In genomic region chr17:34377078-34377823, GRCh38 we compare ENCODE assay signal across 17 cellular contexts. TPM values are rescaled to one million over a fixed set of nuclear protein-coding genes. Genes with fewer than 3 reads are reported as not detected.
DNase-seq lines count a peak whose midpoint lies in the region; ATAC-seq lines count a peak whose summit lies in the region.
"Had no signal": no experiment of that assay in that cellular context is flagged by ENCODE, and none has a peak within 500 bp of the region (broad histone marks: within the 10 kb centered on the region; RNA-seq: fewer than 3 reads in every experiment).

No MANE protein-coding gene starts in this region.

- H2BK5ac ChIP-seq in mesendoderm (ENCODE audit: low read length): no peak overlapping the region

- no peaks in the 10 kb centered on the region for H3K4me1 ChIP-seq in mesendoderm (ENCODE audit: control insufficient read depth, low read depth, low read length)
- H3K4me1 ChIP-seq: testis had no signal

- no peak overlapping the region for H3K9ac ChIP-seq in mesendoderm (ENCODE audit: low read length)
- H3K9ac ChIP-seq: SK-N-SH had no signal

- no peak overlapping the region for H3K18ac ChIP-seq in mesendoderm (ENCODE audit: low read length)

- no peaks in the 10 kb centered on the region for H3K79me2 ChIP-seq in mesendoderm (ENCODE audit: control insufficient read depth, insufficient read depth, low read length)

- no peak overlapping the region for H4K5ac ChIP-seq in mesendoderm (ENCODE audit: low read length)

- no peak overlapping the region for H2BK15ac ChIP-seq in mesendoderm (replicated peaks; ENCODE audit: low read depth)

- H2BK120ac ChIP-seq in mesendoderm (ENCODE audit: low read depth, low read length): no peak overlapping the region

- H2AK5ac ChIP-seq in mesendoderm (ENCODE audit: low read length): no peak overlapping the region

- ATAC-seq in GM18861 (IDR thresholded peaks at IDR 0.05; ENCODE audit: unreplicated experiment) (peak; percentile 35), HG02852 (IDR thresholded peaks at IDR 0.05; ENCODE audit: unreplicated experiment) (peak; percentile 62)
- ATAC-seq: effector memory CD8-positive, alpha-beta T cell; left ventricle myocardium superior had no signal

- H4K8ac ChIP-seq in mesendoderm (ENCODE audit: low read depth, low read length): no peak overlapping the region

- no peaks in the 10 kb centered on the region for H3K27me3 ChIP-seq in mesendoderm (ENCODE audit: insufficient read depth, low read length, poor library complexity)
- H3K27me3 ChIP-seq: testis had no signal

- WGBS in mesendoderm (ENCODE audit: extremely low coverage, insufficient coverage, low lambda C conversion rate): no CpG with 5 or more reads among the region's 3 CpGs

- H3K4me2 ChIP-seq in mesendoderm (ENCODE audit: low read length): no peak overlapping the region
- H3K4me2 ChIP-seq: SK-N-SH had no signal

- DNase-seq in CD1c-positive myeloid dendritic cell (ENCODE audit: extremely low spot score) (peak; percentile 56), RPMI8226 (peak; percentile 67), NCI-H1048 (lab: John Stamatoyannopoulos, UW) (no peak), 8988T (no peak), dermis blood vessel endothelial cell (no peak), mesendoderm (no peak)
- DNase-seq: activated naive CD4-positive, alpha-beta T cell treated with anti-CD3 and anti-CD28 coated beads, Interleukin-2, amount 10 ng/mL, durations not matched to agents 7 days and 5 days; DMS53; effector memory CD8-positive, alpha-beta T cell; left ventricle myocardium superior; naive B cell; OCI-M1; SK-N-SH; stimulated activated CD4-positive, alpha-beta T cell treated with anti-CD3 and anti-CD28 coated beads, Interleukin-15, amount 100 ng/mL, for 24 hours; testis had no signal

- H3K79me1 ChIP-seq in mesendoderm (ENCODE audit: low read length): no peaks in the 10 kb centered on the region

- H3K4ac ChIP-seq in mesendoderm (ENCODE audit: low read depth, low read length): no peak overlapping the region

- H3K27ac ChIP-seq in mesendoderm (ENCODE audit: low read depth, low read length): no peak overlapping the region
- H3K27ac ChIP-seq: testis had no signal

- no peaks in the 10 kb centered on the region for H3K36me3 ChIP-seq in mesendoderm (ENCODE audit: control insufficient read depth, insufficient read depth, low read length)

- H3K56ac ChIP-seq in mesendoderm (ENCODE audit: low read length): no peak overlapping the region

- no peak overlapping the region for H3K23ac ChIP-seq in mesendoderm (ENCODE audit: low read length)

- no peak overlapping the region for H3K4me3 ChIP-seq in mesendoderm (ENCODE audit: low read length)
- H3K4me3 ChIP-seq: testis had no signal

RNA-seq across cellular contexts. Expression of gene CCL1, which starts 14.2 kb away (rescaled TPM):
- not detected in 2 replicates for total RNA-seq in dermis blood vessel endothelial cell
- polyA plus RNA-seq in mesendoderm (2013, experiment 1 of 2): not detected
- polyA plus RNA-seq in mesendoderm (2013, experiment 2 of 2): not detected
- total RNA-seq: left ventricle myocardium superior had no signal
- polyA plus RNA-seq: SK-N-SH had no signal

RNA-seq across cellular contexts. Expression of gene CCL13, which starts 21.0 kb away (rescaled TPM):
- not detected in 2 replicates for total RNA-seq in dermis blood vessel endothelial cell
- not detected for polyA plus RNA-seq in mesendoderm (2013, experiment 1 of 2)
- not detected for polyA plus RNA-seq in mesendoderm (2013, experiment 2 of 2)
- total RNA-seq: testis had no signal
- polyA plus RNA-seq: SK-N-SH had no signal

RNA-seq across cellular contexts. Expression of gene CCL8, which starts 58.0 kb away (rescaled TPM):
- 0.05 and 0.17 TPM in 2 replicates for total RNA-seq in dermis blood vessel endothelial cell
- polyA plus RNA-seq in mesendoderm (2013, experiment 1 of 2): not detected
- polyA plus RNA-seq in mesendoderm (2013, experiment 2 of 2): not detected
- polyA plus RNA-seq: SK-N-SH had no signal

Comparison
In these comparisons a context has a peak if more than half of its experiments do, and no peak if none do; other contexts are left out.
1. DNase-seq: peak in CD1c-positive myeloid dendritic cell (single experiment) and RPMI8226 (single experiment); none in NCI-H1048 (single experiment), 8988T (single experiment), dermis blood vessel endothelial cell (single experiment) and mesendoderm (single experiment).